ENCODE assay signal across 29 cellular contexts in the genomic region with DNA sequence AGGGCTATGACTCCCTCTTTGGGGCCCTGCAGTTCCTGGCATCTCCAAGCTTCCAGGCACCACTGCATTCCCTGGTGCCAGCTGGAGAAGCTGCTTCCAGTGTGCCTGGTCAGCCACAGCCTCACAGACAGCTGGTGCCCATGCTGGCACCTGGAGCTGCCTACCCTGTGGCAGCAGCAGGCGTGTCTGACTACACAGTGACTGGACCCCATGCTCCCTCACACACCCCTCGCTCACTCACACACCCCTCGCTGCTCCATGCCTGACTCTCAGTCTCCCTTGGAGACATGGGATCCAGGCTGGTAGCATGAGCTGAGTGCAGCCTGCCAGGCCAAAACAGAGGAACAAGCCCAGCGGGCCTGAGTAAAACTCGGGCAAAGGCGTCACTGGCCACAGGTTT. TPM values are rescaled to one million over a fixed set of nuclear protein-coding genes. Genes with fewer than 3 reads are reported as not detected.
"Had no signal": no experiment of that assay in that cellular context is flagged by ENCODE, and none has a peak within 500 bp of the region (broad histone marks: within the 10 kb centered on the region; RNA-seq: fewer than 3 reads in every experiment).

No MANE protein-coding gene starts in this region.

- H3K4me1 Mint-ChIP-seq: activated CD8-positive, alpha-beta memory T cell treated with anti-CD3 and anti-CD28 coated beads, Interleukin-2, amount 10 ng/mL, durations not matched to agents 7 days and 5 days; activated naive CD8-positive, alpha-beta T cell treated with anti-CD3 and anti-CD28 coated beads, Interleukin-2, amount 50 U/mL, for 24 hours; stimulated activated effector memory CD8-positive, alpha-beta T cell treated with anti-CD3 and anti-CD28 coated beads, Interleukin-12 subunit alpha, Interleukin-12 subunit beta, amount 100 ng/mL, for 72 hours; stimulated activated naive CD8-positive, alpha-beta T cell treated with anti-CD3 and anti-CD28 coated beads, Interleukin-15, amount 100 ng/mL, for 72 hours had no signal

- H3K9me3 ChIP-seq: right lobe of liver, suprapubic skin, tibial nerve had no signal

- H3K4me3 ChIP-seq: cardiac muscle cell, right lobe of liver, suprapubic skin, tibial nerve had no signal

- H3K27ac Mint-ChIP-seq: activated CD4-positive, alpha-beta T cell treated with anti-CD3 and anti-CD28 coated beads, Interleukin-2, amount 10 ng/mL, durations not matched to agents 7 days and 5 days; activated CD8-positive, alpha-beta memory T cell treated with anti-CD3 and anti-CD28 coated beads, Interleukin-2, amount 10 ng/mL, durations not matched to agents 7 days and 5 days; activated CD8-positive, alpha-beta T cell treated with anti-CD3 and anti-CD28 coated beads for 36 hours; activated naive CD8-positive, alpha-beta T cell treated with anti-CD3 and anti-CD28 coated beads, Interleukin-2, amount 50 U/mL, for 24 hours; stimulated activated effector memory CD8-positive, alpha-beta T cell treated with anti-CD3 and anti-CD28 coated beads, Interleukin-12 subunit alpha, Interleukin-12 subunit beta, amount 100 ng/mL, for 72 hours; stimulated activated naive CD8-positive, alpha-beta T cell treated with anti-CD3 and anti-CD28 coated beads, Interleukin-15, amount 100 ng/mL, for 72 hours had no signal

- DNase-seq: activated CD4-positive, alpha-beta T cell treated with anti-CD3 and anti-CD28 coated beads, Interleukin-2, amount 10 ng/mL, durations not matched to agents 7 days and 5 days; activated CD4-positive, CD25-positive, alpha-beta regulatory T cell treated with anti-CD3 and anti-CD28 coated beads, Interleukin-2, amount 50 U/mL, for 72 hours; activated CD8-positive, alpha-beta memory T cell treated with anti-CD3 and anti-CD28 coated beads, Interleukin-2, amount 10 ng/mL, durations not matched to agents 7 days and 5 days; activated CD8-positive, alpha-beta T cell treated with anti-CD3 and anti-CD28 coated beads for 36 hours; activated gamma-delta T cell; activated naive CD4-positive, alpha-beta T cell treated with anti-CD3 and anti-CD28 coated beads, Interleukin-2, amount 50 U/mL, for 16 hours; activated naive CD8-positive, alpha-beta T cell treated with anti-CD3 and anti-CD28 coated beads, Interleukin-2, amount 50 U/mL, for 24 hours; activated T-cell treated with anti-CD3 and anti-CD28 coated beads for 4 hours; effector CD4-positive, alpha-beta T cell; erythroblast; foreskin melanocyte; glutamatergic neuron; hippocampal formation; left ventricle myocardium superior; mammary epithelial cell; occipital lobe; right lobe of liver; small intestine; stimulated activated CD4-positive, alpha-beta T cell treated with anti-CD3 and anti-CD28 coated beads, Interleukin-2, amount 100 ng/mL, for 24 hours; stimulated activated naive CD8-positive, alpha-beta T cell treated with anti-CD3 and anti-CD28 coated beads, Interleukin-15, amount 100 ng/mL, for 72 hours had no signal

- H3K9me3 Mint-ChIP-seq: activated CD4-positive, alpha-beta T cell treated with anti-CD3 and anti-CD28 coated beads, Interleukin-2, amount 10 ng/mL, durations not matched to agents 7 days and 5 days; activated CD8-positive, alpha-beta T cell treated with anti-CD3 and anti-CD28 coated beads for 36 hours; activated naive CD8-positive, alpha-beta T cell treated with anti-CD3 and anti-CD28 coated beads, Interleukin-2, amount 50 U/mL, for 24 hours; stimulated activated effector memory CD8-positive, alpha-beta T cell treated with anti-CD3 and anti-CD28 coated beads, Interleukin-12 subunit alpha, Interleukin-12 subunit beta, amount 100 ng/mL, for 72 hours; stimulated activated naive CD8-positive, alpha-beta T cell treated with anti-CD3 and anti-CD28 coated beads, Interleukin-15, amount 100 ng/mL, for 72 hours had no signal

- FAIRE-seq: small intestine had no signal

- H3K27me3 ChIP-seq: cardiac muscle cell, right lobe of liver, suprapubic skin, tibial nerve had no signal

- H3K27ac ChIP-seq: cardiac muscle cell, right lobe of liver, suprapubic skin, tibial nerve, VCaP had no signal

- H3K36me3 ChIP-seq: cardiac muscle cell, right lobe of liver, suprapubic skin, tibial nerve had no signal

- ATAC-seq: activated CD8-positive, alpha-beta memory T cell treated with anti-CD3 and anti-CD28 coated beads, Interleukin-2, amount 10 ng/mL, durations not matched to agents 7 days and 5 days; activated CD8-positive, alpha-beta T cell treated with anti-CD3 and anti-CD28 coated beads for 36 hours; activated naive CD8-positive, alpha-beta T cell treated with anti-CD3 and anti-CD28 coated beads, Interleukin-2, amount 50 U/mL, for 24 hours; left ventricle myocardium superior; stimulated activated effector memory CD8-positive, alpha-beta T cell treated with anti-CD3 and anti-CD28 coated beads, Interleukin-12 subunit alpha, Interleukin-12 subunit beta, amount 100 ng/mL, for 72 hours; stimulated activated naive CD8-positive, alpha-beta T cell treated with anti-CD3 and anti-CD28 coated beads, Interleukin-15, amount 100 ng/mL, for 72 hours had no signal

- H3K4me3 Mint-ChIP-seq: activated CD4-positive, alpha-beta T cell treated with anti-CD3 and anti-CD28 coated beads, Interleukin-2, amount 10 ng/mL, durations not matched to agents 7 days and 5 days; activated CD8-positive, alpha-beta memory T cell treated with anti-CD3 and anti-CD28 coated beads, Interleukin-2, amount 10 ng/mL, durations not matched to agents 7 days and 5 days; activated CD8-positive, alpha-beta T cell treated with anti-CD3 and anti-CD28 coated beads for 36 hours; activated naive CD8-positive, alpha-beta T cell treated with anti-CD3 and anti-CD28 coated beads, Interleukin-2, amount 50 U/mL, for 24 hours; stimulated activated effector memory CD8-positive, alpha-beta T cell treated with anti-CD3 and anti-CD28 coated beads, Interleukin-12 subunit alpha, Interleukin-12 subunit beta, amount 100 ng/mL, for 72 hours; stimulated activated naive CD8-positive, alpha-beta T cell treated with anti-CD3 and anti-CD28 coated beads, Interleukin-15, amount 100 ng/mL, for 72 hours had no signal

- H3K4me1 ChIP-seq: suprapubic skin had no signal

- H3K36me3 Mint-ChIP-seq: activated CD8-positive, alpha-beta memory T cell treated with anti-CD3 and anti-CD28 coated beads, Interleukin-2, amount 10 ng/mL, durations not matched to agents 7 days and 5 days; stimulated activated effector memory CD8-positive, alpha-beta T cell treated with anti-CD3 and anti-CD28 coated beads, Interleukin-12 subunit alpha, Interleukin-12 subunit beta, amount 100 ng/mL, for 72 hours had no signal

RNA-seq across cellular contexts. Expression of a gene that starts 59.1 kb away (rescaled TPM):
- total RNA-seq: activated CD4-positive, alpha-beta T cell treated with anti-CD3 and anti-CD28 coated beads, Interleukin-2, amount 10 ng/mL, durations not matched to agents 7 days and 5 days; activated CD8-positive, alpha-beta memory T cell treated with anti-CD3 and anti-CD28 coated beads, Interleukin-2, amount 10 ng/mL, durations not matched to agents 7 days and 5 days; activated CD8-positive, alpha-beta T cell treated with anti-CD3 and anti-CD28 coated beads for 36 hours; cardiac muscle cell; chondrocyte; left ventricle myocardium superior; mammary epithelial cell; occipital lobe; right lobe of liver; suprapubic skin; T-helper 2 cell treated with Interferon-gamma antibody and Interleukin-4, amounts not matched to agents 100 ng/mL and 5 ng/mL, for 36 hours; tibial nerve; urinary bladder had no signal
- polyA plus RNA-seq: cardiac muscle cell, mammary epithelial cell, neural cell, small intestine, urinary bladder had no signal
